8 cellular contexts compared by ENCODE assay signal in genomic region chr3:51384730-51385473, GRCh38. TPM values are rescaled to one million over a fixed set of nuclear protein-coding genes. Genes with fewer than 3 reads are reported as not detected.
DNase-seq lines count a peak whose midpoint lies in the region; ATAC-seq and TF ChIP-seq lines count a peak whose summit lies in the region.

Gene MANF (plus strand): TSS chr3:51385291. CDS start chr3:51385343, 52 bp downstream.

- H3K9me3 ChIP-seq in adipocyte (ENCODE audit: control insufficient read depth, low read length) (no peaks in the 10 kb centered on the region), parathyroid adenoma (ENCODE audit: control insufficient read depth, low read length) (no peaks in the 10 kb centered on the region), tibial nerve (no peaks in the 10 kb centered on the region)

- H3K9ac ChIP-seq in adipocyte (ENCODE audit: low read length) (peak within 1 kb of the TSS; percentile 100), parathyroid adenoma (peak within 1 kb of the TSS; percentile 88)

- H3K4me2 ChIP-seq in parathyroid adenoma (ENCODE audit: low read length) = peak within 1 kb of the TSS; percentile 93

- DNase-seq in NCI-H1436 (lab: John Stamatoyannopoulos, UW) (peak; percentile 84), T follicular helper cell (ENCODE audit: low read depth) (peak; percentile 97), adipocyte (ENCODE audit: low read depth) (peak; percentile 99), Right ventricle myocardium superior (peak; percentile 99), tibial nerve (ENCODE audit: low spot score in 2 of 2) (peak; percentile 93 to 95)

- H3K27ac ChIP-seq in parathyroid adenoma = peak within 1 kb of the TSS; percentile 85
- H3K27ac ChIP-seq in tibial nerve = peak within 1 kb of the TSS; percentile 82 to 93 (median 90)

- peaks cover 3% of the 10 kb centered on the region for H3K79me2 ChIP-seq in parathyroid adenoma

- WGBS in tibial nerve, 2 donors = 0% methylated on average over 36 to 46 of the region's 65 CpGs

- no peak for TF ChIP-seq CTCF in GM12875 (IDR thresholded peaks at IDR 0.05; ENCODE audit: borderline replicate concordance, insufficient read depth, low read depth, low read length)
- no peak for TF ChIP-seq CTCF in parathyroid adenoma (IDR thresholded peaks at IDR 0.05)
- peak in 2 of 5 experiments; percentile 72 to 75 for TF ChIP-seq CTCF in tibial nerve (IDR thresholded peaks at IDR 0.05)

- peaks cover 23% of the 10 kb centered on the region for H3K36me3 ChIP-seq in adipocyte (ENCODE audit: control insufficient read depth, insufficient read depth, low read length, severe bottlenecking)
- no peaks in the 10 kb centered on the region for H3K36me3 ChIP-seq in parathyroid adenoma (ENCODE audit: control insufficient read depth, insufficient read depth, low read length)
- H3K36me3 ChIP-seq in tibial nerve = peaks cover 0 to 35% (median 7%) of the 10 kb centered on the region in 3 donors

- peak; percentile 34 to 76 for TF ChIP-seq POLR2A in tibial nerve (IDR thresholded peaks at IDR 0.05)

- TF ChIP-seq EP300 in tibial nerve (IDR thresholded peaks at IDR 0.05) = peak; percentile 58 to 86

- H3K4me3 ChIP-seq in GM12875 (ENCODE audit: low read depth, low read length) (peak within 1 kb of the TSS; percentile 94), adipocyte (ENCODE audit: low read length) (peak within 1 kb of the TSS; percentile 99), parathyroid adenoma (ENCODE audit: low read depth, low read length) (peak within 1 kb of the TSS; percentile 97), tibial nerve (peak within 1 kb of the TSS; percentile 62 to 85 (median 71))

- H3K27me3 ChIP-seq in adipocyte (replicated peaks; ENCODE audit: control insufficient read depth, insufficient read depth, low read length) = no peaks in the 10 kb centered on the region
- no peaks in the 10 kb centered on the region for H3K27me3 ChIP-seq in parathyroid adenoma (ENCODE audit: control insufficient read depth, insufficient read depth, low read length)
- no peaks in the 10 kb centered on the region for H3K27me3 ChIP-seq in tibial nerve

- intact Hi-C loops in Right ventricle myocardium superior (cut with DNase I) = loop anchor here (5.0 to 10.0 kb wide), 2 partner anchors 300 to 768 kb away; partner anchors contain the start of gene MAPKAPK3

- ATAC-seq in HG02798 (IDR thresholded peaks at IDR 0.05; ENCODE audit: poor library complexity, unreplicated experiment) (peak; percentile 97), Right ventricle myocardium superior (ENCODE audit: poor library complexity) (peak; percentile 98)

- H2AFZ ChIP-seq in parathyroid adenoma = peak within 1 kb of the TSS; percentile 80

- H3K4me1 ChIP-seq in adipocyte (ENCODE audit: control insufficient read depth, insufficient read depth, low read length) (peaks cover 37% of the 10 kb centered on the region), parathyroid adenoma (peaks cover 27% of the 10 kb centered on the region), tibial nerve (peaks cover 0 to 51% (median 18%) of the 10 kb centered on the region in 4 donors)

RNA-seq across cellular contexts. Expression of gene MANF, which starts in this region (rescaled TPM):
- 41.1 TPM for total RNA-seq in Right ventricle myocardium superior
- 10 to 100 TPM in 3 of 4 donors, 1 to 10 TPM in 1; 9.8 to 28.4 (median 23.0) TPM for total RNA-seq in tibial nerve

Comparison
In these comparisons a context has a peak if more than half of its experiments do, and no peak if none do; other contexts are left out.
1. Peak in every context shown above with its lines: DNase-seq, ATAC-seq, H3K4me3 ChIP-seq and H3K27ac ChIP-seq.